Comparison of ENCODE assay signal across 11 cellular contexts in the genomic region with DNA sequence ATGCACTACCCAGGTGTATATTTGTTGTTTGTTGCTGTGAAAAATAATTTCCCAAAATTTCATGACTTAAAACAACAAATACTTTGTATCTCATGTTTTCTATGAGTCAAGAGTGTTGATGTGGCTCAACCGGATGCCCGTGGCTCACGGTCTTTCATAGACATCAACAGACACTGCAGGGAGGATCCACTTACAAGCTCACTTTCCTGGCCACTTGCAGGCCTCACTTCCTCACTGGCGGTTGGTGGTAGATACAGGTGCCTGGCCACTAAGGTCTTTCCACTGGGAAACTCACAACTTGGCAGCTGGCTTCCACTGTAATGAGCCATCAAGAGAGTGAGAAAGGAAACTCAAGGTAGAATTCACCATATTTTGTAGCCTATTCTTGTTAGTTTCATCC.
DNase-seq lines count a peak whose midpoint lies in the region; ATAC-seq and TF ChIP-seq lines count a peak whose summit lies in the region.
"Had no signal": no experiment of that assay in that cellular context is flagged by ENCODE, and none has a peak within 500 bp of the region (broad histone marks: within the 10 kb centered on the region; RNA-seq: fewer than 3 reads in every experiment).

No MANE protein-coding gene starts in this region.

- H3K36me3 Mint-ChIP-seq in GM23338 (ENCODE audit: low read depth), result no peaks in the 10 kb centered on the region

- H3K23ac ChIP-seq in neuronal stem cell (ENCODE audit: low read depth, low read length, poor library complexity), result no peak overlapping the region

- H3K27ac Mint-ChIP-seq in GM23338, result no peak overlapping the region
- H3K27ac Mint-ChIP-seq: activated CD8-positive, alpha-beta T cell treated with anti-CD3 and anti-CD28 coated beads, Interleukin-2, amount 10 ng/mL, durations not matched to agents 7 days and 5 days had no signal

- no peaks in the 10 kb centered on the region for H4K20me1 ChIP-seq in GM23338 (replicated peaks; ENCODE audit: insufficient read depth)

- H3K9ac ChIP-seq in neuronal stem cell (ENCODE audit: low read depth, low read length, poor library complexity), result no peak overlapping the region

- no peak overlapping the region for H4K8ac ChIP-seq in neuronal stem cell (ENCODE audit: low read depth, low read length)

- no peak overlapping the region for H3K14ac ChIP-seq in neuronal stem cell (ENCODE audit: low read length)

- H2AFZ ChIP-seq in neuronal stem cell (ENCODE audit: low read length) (no peak overlapping the region), GM23338 (no peak overlapping the region; the same call in 1 of the 2 replicates)

- no peaks in the 10 kb centered on the region for H3K79me1 ChIP-seq in neuronal stem cell (ENCODE audit: low read depth, low read length)

- H2BK120ac ChIP-seq in neuronal stem cell (ENCODE audit: low read depth, low read length), result no peak overlapping the region

- H3K18ac ChIP-seq in neuronal stem cell (ENCODE audit: low read length), result peak overlapping the region; percentile 27

- no peak overlapping the region for H2AK5ac ChIP-seq in neuronal stem cell (ENCODE audit: low read depth, low read length)

- H2BK5ac ChIP-seq in neuronal stem cell (ENCODE audit: low read length), result no peak overlapping the region

- no peak overlapping the region for H3K4me3 ChIP-seq in neuronal stem cell (ENCODE audit: low read length in 2 of 2)
- no peak overlapping the region for H3K4me3 ChIP-seq in GM23338
- H3K4me3 ChIP-seq in H7 (ENCODE audit: insufficient read depth, low read depth, low read length), result no peak overlapping the region

- H3K27me3 ChIP-seq in neuronal stem cell (ENCODE audit: control insufficient read depth in 3 of 3, insufficient read depth in 3 of 3, low read depth in 1 of 3, low read length in 3 of 3) (no peaks in the 10 kb centered on the region), GM23338 (ENCODE audit: insufficient read depth) (no peaks in the 10 kb centered on the region), H7 (ENCODE audit: control insufficient read depth, insufficient read depth, low read length) (no peaks in the 10 kb centered on the region)

- H3K9me3 ChIP-seq in neuronal stem cell (replicated peaks in 1 of 2; ENCODE audit: control insufficient read depth in 2 of 2, insufficient read depth in 1 of 2, low read depth in 1 of 2, low read length in 2 of 2), result no peaks in the 10 kb centered on the region

- H3K4ac ChIP-seq in neuronal stem cell (ENCODE audit: low read length), result no peak overlapping the region

- H2BK15ac ChIP-seq in neuronal stem cell (ENCODE audit: low read length), result no peak overlapping the region

- WGBS in neuronal stem cell (ENCODE audit: extremely low coverage in 2 of 2, insufficient read length in 2 of 2, insufficient replicate concordance in 1 of 2), 2 donors, result no CpG with 5 or more reads among the region's 4 CpGs

- H2BK12ac ChIP-seq in neuronal stem cell (ENCODE audit: low read length), result no peak overlapping the region

- H3K9me2 ChIP-seq in GM23338 (ENCODE audit: insufficient read depth), result peaks cover 9% of the 10 kb centered on the region; the same call in 1 of the 2 replicates

- peaks cover 15% of the 10 kb centered on the region for H3K4me1 Mint-ChIP-seq in GM23338

- H3K36me3 ChIP-seq in neuronal stem cell (replicated peaks in 1 of 2; ENCODE audit: control insufficient read depth in 2 of 2, insufficient read depth in 2 of 2, low read length in 2 of 2) (no peaks in the 10 kb centered on the region), GM23338 (ENCODE audit: insufficient read depth) (no peaks in the 10 kb centered on the region), H7 (replicated peaks; ENCODE audit: control insufficient read depth, insufficient read depth, low read length) (no peaks in the 10 kb centered on the region)

- no peak overlapping the region for H3K4me3 Mint-ChIP-seq in GM23338
- H3K4me3 Mint-ChIP-seq: activated CD8-positive, alpha-beta T cell treated with anti-CD3 and anti-CD28 coated beads, Interleukin-2, amount 10 ng/mL, durations not matched to agents 7 days and 5 days had no signal

- ATAC-seq in GM18511 (IDR thresholded peaks at IDR 0.05; ENCODE audit: unreplicated experiment), result peak; percentile 72
- peak; percentile 62 for ATAC-seq in HG03103 (IDR thresholded peaks at IDR 0.05; ENCODE audit: low read depth, unreplicated experiment)
- ATAC-seq in GM23338, result no peak
- ATAC-seq in HG02610 (IDR thresholded peaks at IDR 0.05; ENCODE audit: unreplicated experiment), result no peak
- ATAC-seq: activated CD8-positive, alpha-beta T cell treated with anti-CD3 and anti-CD28 coated beads, Interleukin-2, amount 10 ng/mL, durations not matched to agents 7 days and 5 days had no signal

- H4K91ac ChIP-seq in neuronal stem cell (ENCODE audit: low read depth, low read length, poor library complexity), result no peak overlapping the region

- no peaks in the 10 kb centered on the region for H3F3A ChIP-seq in GM23338 (replicated peaks; ENCODE audit: low read depth)

- H3K27me3 Mint-ChIP-seq in GM23338 (ENCODE audit: insufficient read depth, low read depth, poor library complexity), result no peaks in the 10 kb centered on the region

- no peaks in the 10 kb centered on the region for H3K9me3 Mint-ChIP-seq in GM23338

- no peak overlapping the region for H3K27ac ChIP-seq in neuronal stem cell (replicated peaks; ENCODE audit: low read length)
- H3K27ac ChIP-seq in GM23338 (ENCODE audit: low read depth), result no peak overlapping the region

- H3K79me2 ChIP-seq in GM23338 (replicated peaks; ENCODE audit: insufficient read depth), result no peaks in the 10 kb centered on the region

- no peak for TF ChIP-seq CTCF in GM23338 (conservative IDR thresholded peaks at IDR 0.05; ENCODE audit: low read depth in 2 of 2)

- DNase-seq in SIG-M5 (lab: John Stamatoyannopoulos, UW) (peak; percentile 91), neuronal stem cell (ENCODE audit: low spot score) (no peak), GM23338 (ENCODE audit: low spot score) (no peak), H7 (no peak), NCI-H1105 treated with DMSO at 0.1 percent for 48 hours (lab: John Stamatoyannopoulos, UW) (no peak)
- DNase-seq: activated CD8-positive, alpha-beta T cell treated with anti-CD3 and anti-CD28 coated beads, Interleukin-2, amount 10 ng/mL, durations not matched to agents 7 days and 5 days; NCI-H1417 treated with DMSO at 0.1 percent for 48 hours; SHP77 treated with DMSO at 0.1 percent for 48 hours had no signal

- H3K4me1 ChIP-seq in neuronal stem cell (ENCODE audit: control insufficient read depth in 2 of 2, insufficient read depth in 1 of 2, low read depth in 1 of 2, low read length in 2 of 2) (peaks cover 4 to 7% of the 10 kb centered on the region in 2 donors), GM23338 (ENCODE audit: insufficient read depth) (peaks cover 7% of the 10 kb centered on the region)

- H3K4me2 ChIP-seq in neuronal stem cell (ENCODE audit: insufficient read depth, low read length, poor library complexity, severe bottlenecking) (no peak overlapping the region), GM23338 (no peak overlapping the region)

TF ChIP-seq in GM23338, 12 proteins besides CTCF, POLR2A, EP300 and RAD21 (continues in another document):
- TF ChIP-seq NANOG (IDR thresholded peaks at IDR 0.05; ENCODE audit: borderline replicate concordance), result no peak

Comparison
In these comparisons a context has a peak if more than half of its experiments do, and no peak if none do; other contexts are left out.
1. ATAC-seq: peak in GM18511 (single experiment) and HG03103 (single experiment); none in GM23338 (single experiment) and HG02610 (single experiment).